In genomic region chr7:84105582-84105981, GRCh38 we compare ENCODE assay signal across 26 cellular contexts.
DNase-seq lines count a peak whose midpoint lies in the region; ATAC-seq, FAIRE-seq and TF ChIP-seq lines count a peak whose summit lies in the region.
"Had no signal": no experiment of that assay in that cellular context is flagged by ENCODE, and none has a peak within 500 bp of the region (broad histone marks: within the 10 kb centered on the region; RNA-seq: fewer than 3 reads in every experiment).

No MANE protein-coding gene starts in this region.

- H3K36me3 ChIP-seq in DND-41 (ENCODE audit: insufficient read depth, low read length) (no peaks in the 10 kb centered on the region), IMR-90 (ENCODE audit: control insufficient read depth, insufficient read depth, low read length) (peaks cover 10% of the 10 kb centered on the region), endothelial cell of umbilical vein (ENCODE audit: control insufficient read depth in 2 of 2, extremely low read depth in 1 of 2, insufficient read depth in 2 of 2, low read length in 2 of 2) (no peaks in the 10 kb centered on the region), WERI-Rb-1 (no peaks in the 10 kb centered on the region)
- H3K36me3 ChIP-seq: breast epithelium, thoracic aorta had no signal

- intact Hi-C loops in IMR-90 (cut with micrococcal nuclease) (no loop called here), endothelial cell of umbilical vein (cut with micrococcal nuclease) (no loop called here)

- H3K4me1 ChIP-seq in DND-41 (ENCODE audit: insufficient read depth, low read length) (peaks cover 7% of the 10 kb centered on the region), IMR-90 (ENCODE audit: control insufficient read depth, insufficient read depth, low read length) (peaks cover 2% of the 10 kb centered on the region; the same call in 1 of the 2 replicates), endothelial cell of umbilical vein (ENCODE audit: control insufficient read depth, extremely low read depth, insufficient read depth, low read length) (peaks cover 9% of the 10 kb centered on the region)
- H3K4me1 ChIP-seq: breast epithelium had no signal

- H3K27me3 ChIP-seq in DND-41 (ENCODE audit: insufficient read depth, low read length, poor library complexity) = no peaks in the 10 kb centered on the region
- H3K27me3 ChIP-seq in IMR-90 (ENCODE audit: control insufficient read depth, insufficient read depth, low read length) = no peaks in the 10 kb centered on the region
- no peaks in the 10 kb centered on the region for H3K27me3 ChIP-seq in endothelial cell of umbilical vein (ENCODE audit: control insufficient read depth in 2 of 2, insufficient read depth in 2 of 2, low read length in 2 of 2)
- no peaks in the 10 kb centered on the region for H3K27me3 ChIP-seq in WERI-Rb-1 (ENCODE audit: insufficient read depth, low read depth, severe bottlenecking)
- H3K27me3 ChIP-seq: breast epithelium had no signal

- no peak overlapping the region for H2AK9ac ChIP-seq in IMR-90 (replicated peaks; ENCODE audit: low read depth, low read length, poor library complexity)

- no peak for TF ChIP-seq RAD21 in IMR-90 (IDR thresholded peaks at IDR 0.05; ENCODE audit: low read length)

- H3K27ac Mint-ChIP-seq in mesothelial cell of epicardium (peak overlapping the region; percentile 30), endothelial cell (ENCODE audit: unreplicated experiment) (no peak overlapping the region)
- H3K27ac Mint-ChIP-seq: activated B cell treated with CpG ODN at 0.5 μM for 24 hours; CD8-positive, alpha-beta T cell; stimulated activated memory B cell treated with anti-CD40 and anti-IgM and Interleukin-4, amounts not matched to agents 10 μg/mL and 1 μg/mL and 100 μg/mL, for 72 hours had no signal

- H3K9me3 ChIP-seq in DND-41 (ENCODE audit: insufficient read depth, low read length, severe bottlenecking) (no peaks in the 10 kb centered on the region), IMR-90 (ENCODE audit: control insufficient read depth, insufficient read depth, low read length) (no peaks in the 10 kb centered on the region), endothelial cell of umbilical vein (replicated peaks; ENCODE audit: control insufficient read depth, insufficient read depth, low read length) (no peaks in the 10 kb centered on the region), WERI-Rb-1 (ENCODE audit: severe bottlenecking) (no peaks in the 10 kb centered on the region)
- H3K9me3 ChIP-seq: breast epithelium, thoracic aorta had no signal

- no peak overlapping the region for H3K14ac ChIP-seq in IMR-90 (replicated peaks; ENCODE audit: low read depth, low read length)

- peaks cover 17 to 49% of the 10 kb centered on the region in 2 experiments for H3K79me1 ChIP-seq in IMR-90 (ENCODE audit: low read depth in 1 of 2, low read length in 2 of 2)

- FAIRE-seq in endothelial cell of umbilical vein (lab: Jason Lieb, UNC) (no peak), GM12892 (lab: Jason Lieb, UNC) (no peak)
- FAIRE-seq: K562 had no signal

- DNase-seq in DND-41 (no peak), IMR-90 (peak; percentile 61), endothelial cell of umbilical vein (ENCODE audit: low read depth, low spot score) (peak; percentile 63), mesothelial cell of epicardium (ENCODE audit: low spot score in 2 of 2, unreplicated experiment in 2 of 2) (no peak), A172 (ENCODE audit: low spot score) (no peak), GM12892 (ENCODE audit: insufficient read length) (no peak), WERI-Rb-1 (no peak), endothelial cell (ENCODE audit: low spot score) (no peak)
- DNase-seq: activated B cell treated with CpG ODN at 0.5 μM for 24 hours; activated CD4-positive, alpha-beta T cell treated with anti-CD3 and anti-CD28 coated beads, Interleukin-2, amount 50 U/mL, for 48 hours; activated effector memory CD4-positive, alpha-beta T cell treated with anti-CD3 and anti-CD28 coated beads, Interleukin-2, amount 50 U/mL, for 16 hours; AML-193; CD8-positive, alpha-beta T cell; cortex of kidney; NCI-H2227 treated with DMSO at 0.1 percent for 48 hours; NCI-H748 treated with DMSO at 0.1 percent for 48 hours; stimulated activated CD4-positive, alpha-beta T cell treated with anti-CD3 and anti-CD28 coated beads, Interleukin-2, amount 100 ng/mL, for 24 hours; T1000 had no signal

- no peak for TF ChIP-seq CTCF in DND-41 (IDR thresholded peaks at IDR 0.05; ENCODE audit: borderline replicate concordance, extremely low read depth, low read length, poor library complexity, severe bottlenecking)
- TF ChIP-seq CTCF in IMR-90 (conservative IDR thresholded peaks at IDR 0.05; ENCODE audit: low read depth, low read length) = no peak
- no peak for TF ChIP-seq CTCF in endothelial cell of umbilical vein (IDR thresholded peaks at IDR 0.05; ENCODE audit: extremely low read depth in 1 of 2, insufficient read depth in 1 of 2, low read depth in 1 of 2, low read length in 2 of 2)
- TF ChIP-seq CTCF in mesothelial cell of epicardium (IDR thresholded peaks at IDR 0.05; ENCODE audit: unreplicated experiment) = no peak
- TF ChIP-seq CTCF in WERI-Rb-1 (IDR thresholded peaks at IDR 0.05; ENCODE audit: low read depth, low read length) = no peak
- no peak for TF ChIP-seq CTCF in endothelial cell (IDR thresholded peaks at IDR 0.05; ENCODE audit: unreplicated experiment)

- H3K9ac ChIP-seq in DND-41 (ENCODE audit: low read depth, low read length) (no peak overlapping the region), IMR-90 (ENCODE audit: low read depth, low read length) (no peak overlapping the region), endothelial cell of umbilical vein (replicated peaks; ENCODE audit: extremely low read depth, insufficient read depth, low read length) (no peak overlapping the region)

- H3K27ac ChIP-seq in DND-41 (ENCODE audit: low read length) (no peak overlapping the region), IMR-90 (ENCODE audit: insufficient read depth, low read length) (no peak overlapping the region), endothelial cell of umbilical vein (ENCODE audit: insufficient read depth, low read depth, low read length) (no peak overlapping the region), WERI-Rb-1 (no peak overlapping the region)
- H3K27ac ChIP-seq: breast epithelium, skin epidermis, thoracic aorta had no signal

- no peak overlapping the region for H4K8ac ChIP-seq in IMR-90 (ENCODE audit: low read depth in 2 of 2, low read length in 2 of 2)

- no peaks in the 10 kb centered on the region for H3K27me3 Mint-ChIP-seq in mesothelial cell of epicardium (ENCODE audit: low read depth)
- no peaks in the 10 kb centered on the region for H3K27me3 Mint-ChIP-seq in endothelial cell (ENCODE audit: unreplicated experiment)
- H3K27me3 Mint-ChIP-seq: activated B cell treated with CpG ODN at 0.5 μM for 24 hours; stimulated activated memory B cell treated with anti-CD40 and anti-IgM and Interleukin-4, amounts not matched to agents 10 μg/mL and 1 μg/mL and 100 μg/mL, for 72 hours had no signal

- H3K56ac ChIP-seq in IMR-90 (ENCODE audit: extremely low read depth, insufficient read depth, low read length) = no peak overlapping the region

- H3K4me3 Mint-ChIP-seq in mesothelial cell of epicardium (no peak overlapping the region), endothelial cell (ENCODE audit: unreplicated experiment) (no peak overlapping the region)
- H3K4me3 Mint-ChIP-seq: activated B cell treated with CpG ODN at 0.5 μM for 24 hours; CD8-positive, alpha-beta T cell; stimulated activated memory B cell treated with anti-CD40 and anti-IgM and Interleukin-4, amounts not matched to agents 10 μg/mL and 1 μg/mL and 100 μg/mL, for 72 hours had no signal

- H3K36me3 Mint-ChIP-seq in mesothelial cell of epicardium = peaks cover 18% of the 10 kb centered on the region
- no peaks in the 10 kb centered on the region for H3K36me3 Mint-ChIP-seq in endothelial cell (ENCODE audit: low read depth, unreplicated experiment)
- H3K36me3 Mint-ChIP-seq: CD8-positive, alpha-beta T cell; stimulated activated memory B cell treated with anti-CD40 and anti-IgM and Interleukin-4, amounts not matched to agents 10 μg/mL and 1 μg/mL and 100 μg/mL, for 72 hours had no signal

- TF ChIP-seq POLR2A in IMR-90 (IDR thresholded peaks at IDR 0.05; ENCODE audit: low read depth, low read length) = no peak
- TF ChIP-seq POLR2A in endothelial cell of umbilical vein (IDR thresholded peaks at IDR 0.05; ENCODE audit: low read depth, low read length) = no peak
- TF ChIP-seq POLR2A in GM12892 (IDR thresholded peaks at IDR 0.05; ENCODE audit: low read depth, low read length) = no peak

- H2BK120ac ChIP-seq in IMR-90 (ENCODE audit: low read depth, low read length) = no peak overlapping the region

- POLR2A ChIA-PET in IMR-90 (lab: Charles Lee; ENCODE audit: unreplicated experiment) (no interaction called here), endothelial cell of umbilical vein (lab: Charles Lee) (no interaction called here)

- no peak overlapping the region for H3K23ac ChIP-seq in IMR-90 (ENCODE audit: low read depth, low read length)

- in situ Hi-C loops in IMR-90 (cut with MboI; ENCODE audit: low sequenced_read_pairs) = no loop called here

- no peak overlapping the region for H2BK5ac ChIP-seq in IMR-90 (ENCODE audit: low read depth, low read length, poor library complexity, severe bottlenecking)

- CTCF ChIA-PET in IMR-90 (lab: Yijun Ruan, JAX) = no interaction called here
- CTCF ChIA-PET in endothelial cell of umbilical vein (lab: Charles Lee) = interaction anchor here (1.0 to 1.2 kb wide), 2 partner anchors 18 to 67 kb away, joined by 3 to 5 read pairs; no protein-coding TSS in a partner anchor

- no peak overlapping the region for H2BK15ac ChIP-seq in IMR-90 (ENCODE audit: low read depth, low read length)

- no peak overlapping the region for H3K18ac ChIP-seq in IMR-90 (ENCODE audit: low read depth, low read length)

- H4K20me1 ChIP-seq in DND-41 (ENCODE audit: insufficient read depth, low read length) (no peaks in the 10 kb centered on the region), IMR-90 (ENCODE audit: insufficient read depth, low read length) (no peaks in the 10 kb centered on the region), endothelial cell of umbilical vein (replicated peaks; ENCODE audit: control insufficient read depth, extremely low read depth, insufficient read depth, low read length) (no peaks in the 10 kb centered on the region)

- no peak overlapping the region for H2AK5ac ChIP-seq in IMR-90 (ENCODE audit: low read depth, low read length)

- H3K9me1 ChIP-seq in IMR-90 (ENCODE audit: insufficient read depth, low read length) (no peaks in the 10 kb centered on the region), endothelial cell of umbilical vein (replicated peaks; ENCODE audit: control insufficient read depth, extremely low read depth, insufficient read depth, low read length) (no peaks in the 10 kb centered on the region)

- H2AFZ ChIP-seq in DND-41 (ENCODE audit: low read depth, low read length) (0 out of 2 replicates have a peak overlapping the region, but pooled peaks have one; percentile 9), IMR-90 (replicated peaks; ENCODE audit: low read length, poor library complexity) (no peak overlapping the region), endothelial cell of umbilical vein (ENCODE audit: low read depth, low read length) (no peak overlapping the region)

- H4K5ac ChIP-seq in IMR-90 (ENCODE audit: low read depth, low read length) = no peak overlapping the region

- dilution Hi-C loops in IMR-90 (cut with HindIII; ENCODE audit: low sequenced_read_pairs, unreplicated experiment) (no loop called here), endothelial cell of umbilical vein (cut with MboI; ENCODE audit: extremely low pct_ligation_motif_present, low sequenced_read_pairs) (no loop called here)

- H3K9me3 Mint-ChIP-seq in mesothelial cell of epicardium = no peaks in the 10 kb centered on the region
- no peaks in the 10 kb centered on the region for H3K9me3 Mint-ChIP-seq in endothelial cell (ENCODE audit: unreplicated experiment)
- H3K9me3 Mint-ChIP-seq: activated B cell treated with CpG ODN at 0.5 μM for 24 hours; CD8-positive, alpha-beta T cell; stimulated activated memory B cell treated with anti-CD40 and anti-IgM and Interleukin-4, amounts not matched to agents 10 μg/mL and 1 μg/mL and 100 μg/mL, for 72 hours had no signal

- no peak overlapping the region for H2BK20ac ChIP-seq in IMR-90 (ENCODE audit: low read depth, low read length)

- H3K79me2 ChIP-seq in DND-41 (ENCODE audit: insufficient read depth, low read length) (no peaks in the 10 kb centered on the region), endothelial cell of umbilical vein (ENCODE audit: control insufficient read depth, insufficient read depth, low read length) (no peaks in the 10 kb centered on the region)

- ATAC-seq in DND-41 (ENCODE audit: insufficient read depth, low read depth) (no peak), IMR-90 (ENCODE audit: low read depth) (peak; percentile 74; the same call in 1 of the 2 replicates)
- ATAC-seq: CD8-positive, alpha-beta T cell; HCT116; K562; Right ventricle myocardium inferior; stimulated activated memory B cell treated with anti-CD40 and anti-IgM and Interleukin-4, amounts not matched to agents 10 μg/mL and 1 μg/mL and 100 μg/mL, for 72 hours had no signal

- H3K4me3 ChIP-seq in DND-41 (ENCODE audit: low read depth in 1 of 2, low read length in 2 of 2) = no peak overlapping the region
- no peak overlapping the region for H3K4me3 ChIP-seq in IMR-90 (ENCODE audit: insufficient read depth, low read depth, low read length)
- H3K4me3 ChIP-seq in endothelial cell of umbilical vein (replicated peaks in 1 of 3; ENCODE audit: insufficient read depth in 1 of 3, low read depth in 1 of 3, low read length in 3 of 3) = no peak overlapping the region
- no peak overlapping the region for H3K4me3 ChIP-seq in WERI-Rb-1 (ENCODE audit: low read depth, low read length)
- H3K4me3 ChIP-seq: breast epithelium, K562, lung, skin epidermis, thoracic aorta had no signal

- no CpG with 5 or more reads among the region's 1 CpG for WGBS in IMR-90 (ENCODE audit: extremely low coverage in 2 of 2, insufficient read length in 1 of 2), 2 experiments

- H3K4me2 ChIP-seq in DND-41 (ENCODE audit: insufficient read depth, low read length) (no peak overlapping the region), IMR-90 (ENCODE audit: low read depth, low read length) (no peak overlapping the region), endothelial cell of umbilical vein (ENCODE audit: insufficient read depth, low read length) (no peak overlapping the region)

- BruUV-seq in IMR-90 (replicated peaks; lab: Mats Ljungman, UMichigan) (no TSS peak), endothelial cell of umbilical vein (replicated peaks; lab: Mats Ljungman, UMichigan) (no TSS peak)

- H3K4me1 Mint-ChIP-seq in mesothelial cell of epicardium = peaks cover 49% of the 10 kb centered on the region
- H3K4me1 Mint-ChIP-seq in endothelial cell (ENCODE audit: unreplicated experiment) = peaks cover 24% of the 10 kb centered on the region
- H3K4me1 Mint-ChIP-seq: activated B cell treated with CpG ODN at 0.5 μM for 24 hours; stimulated activated memory B cell treated with anti-CD40 and anti-IgM and Interleukin-4, amounts not matched to agents 10 μg/mL and 1 μg/mL and 100 μg/mL, for 72 hours had no signal

- H4K91ac ChIP-seq in IMR-90 (ENCODE audit: insufficient read depth, low read depth, low read length) = no peak overlapping the region

- no peak overlapping the region for H3K4ac ChIP-seq in IMR-90 (ENCODE audit: low read depth, low read length)

Comparison
In these comparisons a context has a peak if more than half of its experiments do, and no peak if none do; other contexts are left out.
1. DNase-seq: peak in IMR-90 (single experiment) and endothelial cell of umbilical vein (single experiment); none in DND-41 (single experiment), mesothelial cell of epicardium (0 of 2), A172 (single experiment), GM12892 (single experiment), WERI-Rb-1 (single experiment) and endothelial cell (single experiment).